ENCODE assay signal across 9 cellular contexts in the genomic region with DNA sequence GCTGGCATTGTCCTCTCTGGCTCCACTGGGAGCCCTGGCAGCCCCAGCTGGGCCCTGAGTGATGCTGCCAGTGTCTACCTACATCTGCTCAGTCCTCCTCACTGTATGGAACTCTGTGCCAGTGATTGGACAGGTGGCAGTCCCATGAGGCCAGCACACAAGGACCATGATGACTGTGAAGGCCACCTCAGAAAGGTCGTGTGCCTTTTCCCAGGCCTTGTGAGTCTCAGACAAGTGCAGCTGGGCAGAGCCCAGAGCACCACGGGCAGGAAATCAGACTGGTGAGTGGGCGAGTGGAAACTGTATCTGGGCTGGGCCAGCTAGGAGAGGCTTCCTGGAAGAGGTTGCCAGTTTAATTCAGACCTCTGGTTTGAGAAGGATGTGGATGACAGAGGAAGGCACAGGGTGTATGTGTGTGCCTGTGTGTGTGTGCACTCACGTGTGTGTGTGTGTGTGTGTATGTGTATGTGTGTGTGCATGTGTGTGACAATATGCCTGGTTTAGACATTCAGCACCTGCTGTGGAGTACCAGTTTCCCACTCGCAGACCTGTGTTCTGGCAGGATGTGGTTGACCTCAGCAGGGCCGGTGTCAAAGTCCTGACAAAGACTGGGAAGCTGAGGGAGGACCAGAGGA. TPM values are rescaled to one million over a fixed set of nuclear protein-coding genes. Genes with fewer than 3 reads are reported as not detected.
DNase-seq lines count a peak whose midpoint lies in the region; ATAC-seq, FAIRE-seq and TF ChIP-seq lines count a peak whose summit lies in the region.
"Had no signal": no experiment of that assay in that cellular context is flagged by ENCODE, and none has a peak within 500 bp of the region (broad histone marks: within the 10 kb centered on the region; RNA-seq: fewer than 3 reads in every experiment).

No MANE protein-coding gene starts in this region.

- H3K4me3 ChIP-seq in skin epidermis (no peak overlapping the region), esophagus muscularis mucosa (no peak overlapping the region)
- H3K4me3 ChIP-seq: right lobe of liver had no signal

- peak; percentile 79 for FAIRE-seq in GM18507 (lab: Jason Lieb, UNC)

- peaks cover 1% of the 10 kb centered on the region for H3K27me3 Mint-ChIP-seq in activated T-helper 1 cell treated with anti-CD3 and anti-CD28 coated beads, Interleukin-12 subunit alpha, Interleukin-12 subunit beta, Interleukin-2, Interleukin-4 antibody, amounts not matched to agents 30 ng/mL and 10 ng/mL and 1 ng/mL, durations not matched to agents 14 hours and 24 hours and 36 hours (ENCODE audit: insufficient read depth)

- peak overlapping the region; percentile 5 to 86 (median 66) for H3K27ac ChIP-seq in skin epidermis
- no peak overlapping the region for H3K27ac ChIP-seq in esophagus muscularis mucosa (replicated peaks in 1 of 4)
- H3K27ac ChIP-seq in foreskin keratinocyte, result no peak overlapping the region
- H3K27ac ChIP-seq: right lobe of liver had no signal

- peaks cover 0 to 13% (median 10%) of the 10 kb centered on the region in 4 donors for H3K36me3 ChIP-seq in esophagus muscularis mucosa
- H3K36me3 ChIP-seq: right lobe of liver had no signal

- H3K4me3 Mint-ChIP-seq in activated T-helper 1 cell treated with anti-CD3 and anti-CD28 coated beads, Interleukin-12 subunit alpha, Interleukin-12 subunit beta, Interleukin-2, Interleukin-4 antibody, amounts not matched to agents 30 ng/mL and 10 ng/mL and 1 ng/mL, durations not matched to agents 14 hours and 24 hours and 36 hours, result peak overlapping the region; percentile 65

- DNase-seq in GM18507 (ENCODE audit: extremely low spot score, insufficient read length, low read depth), result no peak
- DNase-seq in activated T-helper 1 cell treated with anti-CD3 and anti-CD28 coated beads, Interleukin-12 subunit alpha, Interleukin-12 subunit beta, Interleukin-2, Interleukin-4 antibody, amounts not matched to agents 30 ng/mL and 10 ng/mL and 1 ng/mL, durations not matched to agents 14 hours and 24 hours and 36 hours (ENCODE audit: low spot score), result no peak
- DNase-seq in DMS53 (lab: John Stamatoyannopoulos, UW), result no peak
- no peak for DNase-seq in esophagus muscularis mucosa (ENCODE audit: extremely low spot score)
- DNase-seq in foreskin keratinocyte, result no peak
- no peak for DNase-seq in NCI-H1930 (lab: John Stamatoyannopoulos, UW)
- DNase-seq: right lobe of liver had no signal

- no peak for TF ChIP-seq POLR2A in esophagus muscularis mucosa (IDR thresholded peaks at IDR 0.05; ENCODE audit: low read depth)

- H3K27ac Mint-ChIP-seq in activated T-helper 1 cell treated with anti-CD3 and anti-CD28 coated beads, Interleukin-12 subunit alpha, Interleukin-12 subunit beta, Interleukin-2, Interleukin-4 antibody, amounts not matched to agents 30 ng/mL and 10 ng/mL and 1 ng/mL, durations not matched to agents 14 hours and 24 hours and 36 hours, result peak overlapping the region; percentile 93

- no peak for TF ChIP-seq CTCF in esophagus muscularis mucosa (IDR thresholded peaks at IDR 0.05)
- TF ChIP-seq CTCF in foreskin keratinocyte (conservative IDR thresholded peaks at IDR 0.05), result no peak

- H3K36me3 Mint-ChIP-seq in activated T-helper 1 cell treated with anti-CD3 and anti-CD28 coated beads, Interleukin-12 subunit alpha, Interleukin-12 subunit beta, Interleukin-2, Interleukin-4 antibody, amounts not matched to agents 30 ng/mL and 10 ng/mL and 1 ng/mL, durations not matched to agents 14 hours and 24 hours and 36 hours (ENCODE audit: low read depth), result peaks cover 55% of the 10 kb centered on the region

- H3K4me1 ChIP-seq in esophagus muscularis mucosa (peaks cover 33 to 83% (median 53%) of the 10 kb centered on the region in 4 donors), foreskin keratinocyte (peaks cover 45% of the 10 kb centered on the region)
- H3K4me1 ChIP-seq: right lobe of liver had no signal

- ATAC-seq in HG03432 (IDR thresholded peaks at IDR 0.05; ENCODE audit: unreplicated experiment) (peak; percentile 54), foreskin keratinocyte (no peak)

- no peaks in the 10 kb centered on the region for H3K9me3 Mint-ChIP-seq in activated T-helper 1 cell treated with anti-CD3 and anti-CD28 coated beads, Interleukin-12 subunit alpha, Interleukin-12 subunit beta, Interleukin-2, Interleukin-4 antibody, amounts not matched to agents 30 ng/mL and 10 ng/mL and 1 ng/mL, durations not matched to agents 14 hours and 24 hours and 36 hours

- 63% methylated on average over 4 of the region's 6 CpGs for WGBS in esophagus muscularis mucosa

- H3K9me3 ChIP-seq in esophagus muscularis mucosa, result no peaks in the 10 kb centered on the region
- H3K9me3 ChIP-seq: right lobe of liver had no signal

- H3K27me3 ChIP-seq in esophagus muscularis mucosa, result no peaks in the 10 kb centered on the region
- no peaks in the 10 kb centered on the region for H3K27me3 ChIP-seq in foreskin keratinocyte
- H3K27me3 ChIP-seq: right lobe of liver had no signal

- H3K4me1 Mint-ChIP-seq in activated T-helper 1 cell treated with anti-CD3 and anti-CD28 coated beads, Interleukin-12 subunit alpha, Interleukin-12 subunit beta, Interleukin-2, Interleukin-4 antibody, amounts not matched to agents 30 ng/mL and 10 ng/mL and 1 ng/mL, durations not matched to agents 14 hours and 24 hours and 36 hours (ENCODE audit: low read depth), result peaks cover 90% of the 10 kb centered on the region

- intact Hi-C loops in activated T-helper 1 cell treated with anti-CD3 and anti-CD28 coated beads, Interleukin-12 subunit alpha, Interleukin-12 subunit beta, Interleukin-2, Interleukin-4 antibody, amounts not matched to agents 30 ng/mL and 10 ng/mL and 1 ng/mL, durations not matched to agents 14 hours and 24 hours and 36 hours (cut with micrococcal nuclease), result loop anchor here (1.0 kb wide), 3 partner anchors 8 to 28 kb away; no protein-coding TSS in a partner anchor
- intact Hi-C loops in esophagus muscularis mucosa (cut with DNase I), result no loop called here

- TF ChIP-seq EP300 in esophagus muscularis mucosa (IDR thresholded peaks at IDR 0.05), result no peak

RNA-seq across cellular contexts. Expression of a gene that starts 7.0 kb away (rescaled TPM):
- 191 and 201 TPM in 2 replicates for total RNA-seq in activated T-helper 1 cell treated with anti-CD3 and anti-CD28 coated beads, Interleukin-12 subunit alpha, Interleukin-12 subunit beta, Interleukin-2, Interleukin-4 antibody, amounts not matched to agents 30 ng/mL and 10 ng/mL and 1 ng/mL, durations not matched to agents 14 hours and 24 hours and 36 hours
- 10 to 100 TPM; 20.8 to 31.3 (median 27.2) TPM for total RNA-seq in esophagus muscularis mucosa
- 115 and 118 TPM in 2 replicates for total RNA-seq in foreskin keratinocyte
- polyA plus RNA-seq in foreskin keratinocyte, result 104 and 110 TPM in 2 replicates

RNA-seq across cellular contexts. Expression of a gene that starts 12.4 kb away (rescaled TPM):
- 334 and 341 TPM in 2 replicates for total RNA-seq in activated T-helper 1 cell treated with anti-CD3 and anti-CD28 coated beads, Interleukin-12 subunit alpha, Interleukin-12 subunit beta, Interleukin-2, Interleukin-4 antibody, amounts not matched to agents 30 ng/mL and 10 ng/mL and 1 ng/mL, durations not matched to agents 14 hours and 24 hours and 36 hours
- 10 to 100 TPM in 1 of 4 donors, 1 to 10 TPM in 3; 1.7 to 26.7 (median 4.4) TPM for total RNA-seq in esophagus muscularis mucosa
- 5.7 and 6.2 TPM in 2 replicates for total RNA-seq in foreskin keratinocyte
- 5.9 and 7.3 TPM in 2 replicates for polyA plus RNA-seq in foreskin keratinocyte

RNA-seq across cellular contexts. Expression of a gene that starts 50.8 kb away (rescaled TPM):
- total RNA-seq in activated T-helper 1 cell treated with anti-CD3 and anti-CD28 coated beads, Interleukin-12 subunit alpha, Interleukin-12 subunit beta, Interleukin-2, Interleukin-4 antibody, amounts not matched to agents 30 ng/mL and 10 ng/mL and 1 ng/mL, durations not matched to agents 14 hours and 24 hours and 36 hours, result 1.5 and 1.6 TPM in 2 replicates
- 10 to 100 TPM in 1 of 4 donors, 1 to 10 TPM in 3; 5.4 to 10.6 (median 7.2) TPM for total RNA-seq in esophagus muscularis mucosa
- 0.03 and 0.04 TPM in 2 replicates for total RNA-seq in foreskin keratinocyte
- polyA plus RNA-seq in foreskin keratinocyte, result 0.02 TPM in 2 replicates

RNA-seq across cellular contexts. Expression of a gene that starts 54.6 kb away (rescaled TPM):
- 54.1 and 58.0 TPM in 2 replicates for total RNA-seq in activated T-helper 1 cell treated with anti-CD3 and anti-CD28 coated beads, Interleukin-12 subunit alpha, Interleukin-12 subunit beta, Interleukin-2, Interleukin-4 antibody, amounts not matched to agents 30 ng/mL and 10 ng/mL and 1 ng/mL, durations not matched to agents 14 hours and 24 hours and 36 hours
- total RNA-seq in esophagus muscularis mucosa (10 to 100 TPM in 1 of 4 donors, 1 to 10 TPM in 3; 4.6 to 10.6 (median 6.3) TPM), foreskin keratinocyte (20.5 and 24.5 TPM in 2 replicates)
- polyA plus RNA-seq in foreskin keratinocyte, result 23.5 and 26.5 TPM in 2 replicates

RNA-seq across cellular contexts. Expression of a gene that starts 56.4 kb away (rescaled TPM):
- 21.5 and 21.9 TPM in 2 replicates for total RNA-seq in activated T-helper 1 cell treated with anti-CD3 and anti-CD28 coated beads, Interleukin-12 subunit alpha, Interleukin-12 subunit beta, Interleukin-2, Interleukin-4 antibody, amounts not matched to agents 30 ng/mL and 10 ng/mL and 1 ng/mL, durations not matched to agents 14 hours and 24 hours and 36 hours
- total RNA-seq in esophagus muscularis mucosa (10 to 100 TPM; 13.6 to 23.8 (median 18.9) TPM), foreskin keratinocyte (5.0 and 5.4 TPM in 2 replicates)
- polyA plus RNA-seq in foreskin keratinocyte, result 3.8 and 4.0 TPM in 2 replicates

Comparison
In these comparisons a context has a peak if more than half of its experiments do, and no peak if none do; other contexts are left out.
1. H3K27ac ChIP-seq: peak in skin epidermis (21 of 21); none in esophagus muscularis mucosa (0 of 4) and foreskin keratinocyte (single experiment).
2. RNA of a gene that starts 12.4 kb away (total RNA-seq): 334 to 341 TPM in activated T-helper 1 cell treated with anti-CD3 and anti-CD28 coated beads, Interleukin-12 subunit alpha, Interleukin-12 subunit beta, Interleukin-2, Interleukin-4 antibody, amounts not matched to agents 30 ng/mL and 10 ng/mL and 1 ng/mL, durations not matched to agents 14 hours and 24 hours and 36 hours; 5.7 to 6.2 TPM in foreskin keratinocyte and 1.7 to 26.7 TPM in esophagus muscularis mucosa; every median in the first group is over 10 times any median in the second.